In genomic region chr12:56359851-56360767, GRCh38 we compare ENCODE assay signal across 8 cellular contexts. TPM values are rescaled to one million over a fixed set of nuclear protein-coding genes. Genes with fewer than 3 reads are reported as not detected.
DNase-seq lines count a peak whose midpoint lies in the region; ATAC-seq, FAIRE-seq and TF ChIP-seq lines count a peak whose summit lies in the region.

Gene STAT2 (minus strand): TSS chr12:56360107. CDS start chr12:56356571, 3,536 bp downstream.

- H3K27me3 Mint-ChIP-seq in endothelial cell (ENCODE audit: unreplicated experiment): peaks cover 4% of the 10 kb centered on the region
- H3K27me3 Mint-ChIP-seq in mesothelial cell of epicardium (ENCODE audit: low read depth): peaks cover 9% of the 10 kb centered on the region

- TF ChIP-seq CTCF in D721Med (IDR thresholded peaks at IDR 0.05; ENCODE audit: insufficient read depth, missing control alignments) (no peak), OCI-LY7 (conservative IDR thresholded peaks at IDR 0.05; ENCODE audit: low read length) (no peak), endothelial cell (IDR thresholded peaks at IDR 0.05; ENCODE audit: unreplicated experiment) (no peak), mesothelial cell of epicardium (IDR thresholded peaks at IDR 0.05; ENCODE audit: unreplicated experiment) (no peak)

- no TSS peak for BruUV-seq in OCI-LY7 (replicated peaks; lab: Mats Ljungman, UMichigan)

- DNase-seq in D721Med (ENCODE audit: insufficient read length, low spot score) (peak; percentile 81), HuH-7.5 (ENCODE audit: low spot score) (peak; percentile 90), OCI-LY7 (ENCODE audit: low spot score) (peak; percentile 100), activated T-cell treated with anti-CD3 and anti-CD28 coated beads for 1 hour (ENCODE audit: low read depth) (peak; percentile 98), endothelial cell (ENCODE audit: low spot score) (peak; percentile 97), mesothelial cell of epicardium (ENCODE audit: low spot score in 2 of 2, unreplicated experiment in 2 of 2) (peak; percentile 95 to 98)
- DNase-seq in stimulated activated CD8-positive, alpha-beta memory T cell treated with anti-CD3 and anti-CD28 coated beads, Interleukin-15, amount 100 ng/mL, for 48 hours (ENCODE audit: low read depth in 2 of 2): peak; percentile 99 to 100

- H3K9me3 ChIP-seq in OCI-LY7 (ENCODE audit: low read length): no peaks in the 10 kb centered on the region

- H3K4me2 ChIP-seq in OCI-LY7 (ENCODE audit: low read length): peak within 1 kb of the TSS; percentile 91

- H3K4me1 ChIP-seq in OCI-LY7 (ENCODE audit: insufficient read depth, low read length, poor library complexity, severe bottlenecking): peaks cover 39% of the 10 kb centered on the region

- H3K9me2 ChIP-seq in OCI-LY7 (ENCODE audit: insufficient read depth, low read length): no peaks in the 10 kb centered on the region

- H2AFZ ChIP-seq in OCI-LY7 (ENCODE audit: low read length): peak within 1 kb of the TSS; percentile 54; the same call in 1 of the 2 replicates

- H3K27ac ChIP-seq in OCI-LY7 (ENCODE audit: low read depth, low read length, poor library complexity, severe bottlenecking): peak within 1 kb of the TSS; percentile 53

- peaks cover 13% of the 10 kb centered on the region for H3K36me3 ChIP-seq in OCI-LY7 (ENCODE audit: insufficient read depth, low read length)

- peaks cover 29% of the 10 kb centered on the region for H3K79me2 ChIP-seq in OCI-LY7 (ENCODE audit: insufficient read depth, low read depth, low read length)

- peak within 1 kb of the TSS; percentile 95 for H3K4me3 ChIP-seq in OCI-LY7 (ENCODE audit: low read depth, low read length, poor library complexity, severe bottlenecking)

- no peaks in the 10 kb centered on the region for H4K20me1 ChIP-seq in OCI-LY7 (ENCODE audit: insufficient read depth, low read length)

- peak; percentile 89 for ATAC-seq in GM21526 (IDR thresholded peaks at IDR 0.05; ENCODE audit: low FRiP score, unreplicated experiment)

- peak within 1 kb of the TSS; percentile 87 for H3K27ac Mint-ChIP-seq in endothelial cell (ENCODE audit: unreplicated experiment)
- H3K27ac Mint-ChIP-seq in mesothelial cell of epicardium: peak within 1 kb of the TSS; percentile 99

- H3K36me3 Mint-ChIP-seq in endothelial cell (ENCODE audit: low read depth, unreplicated experiment): peaks cover 10% of the 10 kb centered on the region
- peaks cover 6% of the 10 kb centered on the region for H3K36me3 Mint-ChIP-seq in mesothelial cell of epicardium

- POLR2A ChIA-PET in OCI-LY7 (lab: Charles Lee): interaction anchor here (0.6 to 7.6 kb wide), 32 partner anchors 10 to 973 kb away, joined by 3 to 116 read pairs (median 4); partner anchors contain the start of genes CNPY2, ESYT1, IL23A and ORMDL2

- H3K9me3 Mint-ChIP-seq in endothelial cell (ENCODE audit: unreplicated experiment): no peaks in the 10 kb centered on the region
- H3K9me3 Mint-ChIP-seq in mesothelial cell of epicardium: no peaks in the 10 kb centered on the region

- H3K4me1 Mint-ChIP-seq in endothelial cell (ENCODE audit: unreplicated experiment) (peaks cover 9% of the 10 kb centered on the region), mesothelial cell of epicardium (peaks cover 13% of the 10 kb centered on the region)

- H3K4me3 Mint-ChIP-seq in endothelial cell (ENCODE audit: unreplicated experiment) (peak within 1 kb of the TSS; percentile 95), mesothelial cell of epicardium (peak within 1 kb of the TSS; percentile 93)

- intact Hi-C loops in OCI-LY7 (cut with micrococcal nuclease; ENCODE audit: unreplicated experiment): loop anchor here (1.0 to 2.0 kb wide), 5 partner anchors 15 to 104 kb away; partner anchors contain the start of genes IL23A and TIMELESS

- no peak for FAIRE-seq in D721Med (lab: Jason Lieb, UNC)

- CTCF ChIA-PET in OCI-LY7 (lab: Charles Lee; ENCODE audit: unreplicated experiment): interaction anchor here (0.6 to 3.1 kb wide), 12 partner anchors 13 to 232 kb away, joined by 3 to 21 read pairs (median 4); partner anchors contain the start of genes ESYT1, IL23A and TIMELESS

RNA-seq across cellular contexts. Expression of gene STAT2, which starts in this region (rescaled TPM):
- total RNA-seq in OCI-LY7 (2014; rRNA removed; shearing (Covaris generic)): 75.3 and 89.0 TPM in 2 replicates
- total RNA-seq in OCI-LY7 (2022): 126 and 135 TPM in 2 replicates
- total RNA-seq in endothelial cell (ENCODE audit: unreplicated experiment): 97.3 TPM
- 178 to 188 TPM (median 180 TPM) in 3 replicates for total RNA-seq in mesothelial cell of epicardium

Comparison
In these comparisons a context has a peak if more than half of its experiments do, and no peak if none do; other contexts are left out.
1. Peak in every context shown above with its lines: DNase-seq, ATAC-seq, H3K4me3 ChIP-seq and H3K27ac ChIP-seq.